ENCODE assay signal across 11 cellular contexts in the genomic region with DNA sequence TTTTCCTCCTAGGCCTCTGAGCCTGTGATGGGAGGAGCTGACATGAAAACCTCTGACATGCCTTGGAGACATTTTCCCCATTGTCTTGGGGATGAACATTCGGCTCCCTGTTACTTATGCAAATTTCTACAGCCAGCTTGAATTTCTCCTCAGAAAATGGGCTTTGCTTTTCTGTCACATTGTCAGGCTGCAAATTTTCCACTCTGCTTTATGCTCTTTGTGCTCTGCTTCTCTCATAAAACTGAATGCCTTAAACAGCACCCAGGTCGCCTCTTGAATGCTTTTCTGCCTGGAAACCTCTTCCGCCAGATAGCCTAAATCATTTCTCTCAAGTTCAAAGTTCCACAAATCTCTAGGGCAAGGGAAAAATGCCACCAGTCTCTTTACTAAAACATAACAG. TPM values are rescaled to one million over a fixed set of nuclear protein-coding genes. Genes with fewer than 3 reads are reported as not detected.
"Had no signal": no experiment of that assay in that cellular context is flagged by ENCODE, and none has a peak within 500 bp of the region (broad histone marks: within the 10 kb centered on the region; RNA-seq: fewer than 3 reads in every experiment).

No MANE protein-coding gene starts in this region.

- H2AFZ ChIP-seq: GM23248, GM23338 had no signal

- H3K27ac ChIP-seq: GM23248 had no signal

- H3K4me1 ChIP-seq: HAP-1 had no signal

- H3K9ac ChIP-seq: GM23248 had no signal

- FAIRE-seq: H1, H54 had no signal

- ATAC-seq: GM23338, HCT116 had no signal

- H3K4me3 ChIP-seq: GM23248, GM23338, HAP-1 had no signal

- H3K4me2 ChIP-seq: GM23338 had no signal

- H3K36me3 ChIP-seq: HAP-1 had no signal

- DNase-seq: GM23248, GOT3, H7, H9, HCEC 1CT, HFFc6 had no signal

- H3K9me3 ChIP-seq: HAP-1 had no signal

RNA-seq across cellular contexts. Expression of gene TENT5C, which starts 46.7 kb away (rescaled TPM):
- total RNA-seq: GM23248 had no signal
